In genomic region chr1:63911049-63911448, GRCh38 we compare ENCODE assay signal across 7 cellular contexts.
"Had no signal": no experiment of that assay in that cellular context is flagged by ENCODE, and none has a peak within 500 bp of the region (broad histone marks: within the 10 kb centered on the region; RNA-seq: fewer than 3 reads in every experiment).

No MANE protein-coding gene starts in this region.

- ATAC-seq: GM23338, HCT116 had no signal

- H3K4me3 Mint-ChIP-seq: GM23338, IgD-negative memory B cell had no signal

- H2AFZ ChIP-seq: GM23338 had no signal

- H3K4me1 ChIP-seq: HAP-1 had no signal

- DNase-seq: H7, KG1 had no signal

- H3K9me3 ChIP-seq: HAP-1 had no signal

- H3K4me2 ChIP-seq: GM23338 had no signal

- H3K9me3 Mint-ChIP-seq: GM23338, IgD-negative memory B cell had no signal

- H3K4me3 ChIP-seq: GM23338, HAP-1 had no signal

- H3K4me1 Mint-ChIP-seq: IgD-negative memory B cell had no signal

- H3K36me3 ChIP-seq: HAP-1 had no signal

- FAIRE-seq: HTR-8/SVneo had no signal
